10 cellular contexts compared by ENCODE assay signal in genomic region chr4:73593631-73594241, GRCh38. TPM values are rescaled to one million over a fixed set of nuclear protein-coding genes. Genes with fewer than 3 reads are reported as not detected.
DNase-seq lines count a peak whose midpoint lies in the region; ATAC-seq and TF ChIP-seq lines count a peak whose summit lies in the region.
"Had no signal": no experiment of that assay in that cellular context is flagged by ENCODE, and none has a peak within 500 bp of the region (broad histone marks: within the 10 kb centered on the region; RNA-seq: fewer than 3 reads in every experiment).

No MANE protein-coding gene starts in this region.

- no peak overlapping the region for H3K4me3 Mint-ChIP-seq in activated CD8-positive, alpha-beta memory T cell treated with anti-CD3 and anti-CD28 coated beads, Interleukin-2, amount 10 ng/mL, durations not matched to agents 7 days and 5 days
- H3K4me3 Mint-ChIP-seq: naive B cell had no signal

- no peak for ATAC-seq in GM21526 (IDR thresholded peaks at IDR 0.05; ENCODE audit: low FRiP score, unreplicated experiment)
- ATAC-seq in activated CD8-positive, alpha-beta memory T cell treated with anti-CD3 and anti-CD28 coated beads, Interleukin-2, amount 10 ng/mL, durations not matched to agents 7 days and 5 days = no peak
- ATAC-seq: activated CD4-positive, CD25-positive, alpha-beta regulatory T cell treated with anti-CD3 and anti-CD28 coated beads, Interleukin-2, amount 50 U/mL, for 24 hours had no signal

- H3K9me3 Mint-ChIP-seq in activated CD8-positive, alpha-beta memory T cell treated with anti-CD3 and anti-CD28 coated beads, Interleukin-2, amount 10 ng/mL, durations not matched to agents 7 days and 5 days (ENCODE audit: low read depth) = no peaks in the 10 kb centered on the region

- H3K4me1 Mint-ChIP-seq in activated CD8-positive, alpha-beta memory T cell treated with anti-CD3 and anti-CD28 coated beads, Interleukin-2, amount 10 ng/mL, durations not matched to agents 7 days and 5 days = no peaks in the 10 kb centered on the region

- H3K27ac ChIP-seq in VCaP = no peak overlapping the region
- H3K27ac ChIP-seq in caudate nucleus (ENCODE audit: low read depth, low read length) = no peak overlapping the region

- no peak overlapping the region for H3K4me3 ChIP-seq in HFF-Myc (replicated peaks; ENCODE audit: low read depth, low read length)
- no peak overlapping the region for H3K4me3 ChIP-seq in kidney epithelial cell (ENCODE audit: low read depth, low read length)

- H3K27ac Mint-ChIP-seq in activated CD8-positive, alpha-beta memory T cell treated with anti-CD3 and anti-CD28 coated beads, Interleukin-2, amount 10 ng/mL, durations not matched to agents 7 days and 5 days = no peak overlapping the region
- H3K27ac Mint-ChIP-seq: naive B cell had no signal

- no peaks in the 10 kb centered on the region for H3K36me3 Mint-ChIP-seq in activated CD8-positive, alpha-beta memory T cell treated with anti-CD3 and anti-CD28 coated beads, Interleukin-2, amount 10 ng/mL, durations not matched to agents 7 days and 5 days
- H3K36me3 Mint-ChIP-seq: naive B cell had no signal

- DNase-seq in Ammon's horn (ENCODE audit: low spot score) (peak; percentile 16), HFF-Myc (ENCODE audit: extremely low read depth, low read depth) (no peak), kidney epithelial cell (ENCODE audit: low read depth) (no peak), caudate nucleus (lab: John Stamatoyannopoulos, UW) (no peak)
- DNase-seq in activated effector memory CD4-positive, alpha-beta T cell treated with anti-CD3 and anti-CD28 coated beads, Interleukin-2, amount 50 U/mL, for 16 hours = no peak
- DNase-seq in activated CD8-positive, alpha-beta memory T cell treated with anti-CD3 and anti-CD28 coated beads, Interleukin-2, amount 10 ng/mL, durations not matched to agents 7 days and 5 days = no peak
- DNase-seq: naive B cell had no signal

- TF ChIP-seq CTCF in HFF-Myc (IDR thresholded peaks at IDR 0.05; ENCODE audit: low read depth, low read length, missing control alignments) = peak; percentile 48
- peak; percentile 97 for TF ChIP-seq CTCF in VCaP (conservative IDR thresholded peaks at IDR 0.05)
- peak; percentile 53 for TF ChIP-seq CTCF in kidney epithelial cell (IDR thresholded peaks at IDR 0.05; ENCODE audit: insufficient read depth, low read length, poor library complexity, severe bottlenecking)

- H3K36me3 ChIP-seq in kidney epithelial cell (ENCODE audit: control insufficient read depth, insufficient read depth, low read length) = no peaks in the 10 kb centered on the region

- H3K27me3 ChIP-seq in kidney epithelial cell (ENCODE audit: control insufficient read depth, insufficient read depth, low read length) = no peaks in the 10 kb centered on the region

- no peaks in the 10 kb centered on the region for H3K27me3 Mint-ChIP-seq in activated CD8-positive, alpha-beta memory T cell treated with anti-CD3 and anti-CD28 coated beads, Interleukin-2, amount 10 ng/mL, durations not matched to agents 7 days and 5 days
- H3K27me3 Mint-ChIP-seq: naive B cell had no signal

- CTCF ChIA-PET in activated CD8-positive, alpha-beta memory T cell treated with anti-CD3 and anti-CD28 coated beads, Interleukin-2, amount 10 ng/mL, durations not matched to agents 7 days and 5 days (lab: Charles Lee) = interaction anchor here (1.2 kb wide), 2 partner anchors 58 to 61 kb away, joined by 3 to 5 read pairs; no protein-coding TSS in a partner anchor

RNA-seq across cellular contexts. Expression of gene RASSF6, which starts 26.5 kb away (rescaled TPM):
- total RNA-seq in kidney epithelial cell = 4.4 and 7.0 TPM in 2 replicates
- not detected for total RNA-seq in activated CD8-positive, alpha-beta memory T cell treated with anti-CD3 and anti-CD28 coated beads, Interleukin-2, amount 10 ng/mL, durations not matched to agents 7 days and 5 days
